23 cellular contexts compared by ENCODE assay signal in the genomic region with DNA sequence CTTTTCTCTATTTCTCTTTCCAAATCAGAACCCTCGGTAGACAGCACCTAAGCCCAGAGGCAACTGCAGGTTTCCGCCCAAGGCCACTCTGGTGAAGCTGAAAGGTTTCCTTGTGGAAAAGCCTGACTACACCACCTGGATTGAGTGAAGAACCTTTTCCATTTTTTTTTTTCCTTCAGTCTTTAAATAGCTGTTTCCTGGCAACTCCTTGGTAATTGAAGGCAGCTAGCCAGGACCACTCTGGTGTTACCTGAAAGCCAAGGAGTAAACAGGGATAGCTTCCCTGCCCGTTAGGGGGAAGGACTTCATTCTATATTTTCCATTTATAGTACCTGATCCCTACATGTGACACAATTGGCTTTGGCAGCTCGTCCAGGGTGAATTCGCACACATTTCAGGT.
"Had no signal": no experiment of that assay in that cellular context is flagged by ENCODE, and none has a peak within 500 bp of the region (broad histone marks: within the 10 kb centered on the region; RNA-seq: fewer than 3 reads in every experiment).

No MANE protein-coding gene starts in this region.

- DNase-seq: cortex of kidney; effector CD8-positive, alpha-beta T cell; effector memory CD8-positive, alpha-beta T cell; endodermal cell; erythroblast; esophagus squamous epithelium; foreskin fibroblast; foreskin melanocyte; gastrocnemius medialis; glutamatergic neuron; head of caudate nucleus; heart right ventricle; hippocampal formation; left cardiac atrium; left lung; left ventricle myocardium superior; lower lobe of right lung; mesenchymal stem cell; mucosa of descending colon; naive B cell; naive thymus-derived CD8-positive, alpha-beta T cell had no signal

- H3K4me3 ChIP-seq: esophagus squamous epithelium, gastrocnemius medialis, heart right ventricle, left lung, lower lobe of right lung, mucosa of descending colon had no signal

- H3K4me1 ChIP-seq: esophagus squamous epithelium, gastrocnemius medialis, heart right ventricle, left lung, lower lobe of right lung had no signal

- H3K27me3 ChIP-seq: esophagus squamous epithelium, gastrocnemius medialis, heart right ventricle, left lung had no signal

- H3K27ac ChIP-seq: epithelial cell of prostate, esophagus squamous epithelium, gastrocnemius medialis, heart right ventricle, left lung, lower lobe of right lung had no signal

- H3K36me3 ChIP-seq: esophagus squamous epithelium, gastrocnemius medialis, heart right ventricle, left lung, lower lobe of right lung had no signal

- ATAC-seq: effector memory CD8-positive, alpha-beta T cell; esophagus mucosa; gastrocnemius medialis; heart right ventricle; left cardiac atrium; left lung; left ventricle myocardium superior; lower lobe of right lung; mucosa of descending colon; naive thymus-derived CD8-positive, alpha-beta T cell had no signal

- H3K9me3 ChIP-seq: esophagus squamous epithelium, gastrocnemius medialis, left lung, lower lobe of right lung, mucosa of descending colon had no signal
